11 cellular contexts compared by ENCODE assay signal in genomic region chr15:92068121-92068520, GRCh38.
DNase-seq lines count a peak whose midpoint lies in the region; ATAC-seq and TF ChIP-seq lines count a peak whose summit lies in the region.
"Had no signal": no experiment of that assay in that cellular context is flagged by ENCODE, and none has a peak within 500 bp of the region (broad histone marks: within the 10 kb centered on the region; RNA-seq: fewer than 3 reads in every experiment).

No MANE protein-coding gene starts in this region.

- DNase-seq in NOMO-1 treated with DMSO at 0.1 percent for 48 hours (lab: John Stamatoyannopoulos, UW; ENCODE audit: unreplicated experiment): peak; percentile 68
- DNase-seq in occipital lobe (lab: John Stamatoyannopoulos, UW): peak; percentile 17
- DNase-seq in stimulated activated CD4-positive, alpha-beta T cell treated with anti-CD3 and anti-CD28 coated beads, Interleukin-12 subunit alpha, Interleukin-12 subunit beta, amount 100 ng/mL, for 4 hours: no peak
- DNase-seq in HEK293T (ENCODE audit: extremely low spot score): no peak
- DNase-seq: amniotic stem cell, mesenchymal stem cell, NCI-H524, trophoblast cell had no signal

- ATAC-seq in GM19043 (IDR thresholded peaks at IDR 0.05; ENCODE audit: low read depth, unreplicated experiment) (peak; percentile 48), HG02852 (IDR thresholded peaks at IDR 0.05; ENCODE audit: unreplicated experiment) (peak; percentile 50), HG03280 (IDR thresholded peaks at IDR 0.05; ENCODE audit: unreplicated experiment) (no peak)

- CTCF ChIA-PET in HEK293T (lab: Yijun Ruan, JAX): interaction anchor here (0.6 kb wide), 1 partner anchor 1323 kb away, joined by 3 read pairs; no protein-coding TSS in a partner anchor

- POLR2A ChIA-PET in HEK293T (lab: Yijun Ruan, JAX): no interaction called here

TF ChIP-seq in HEK293T, 16 proteins besides CTCF, POLR2A, EP300 and RAD21:
- TF ChIP-seq SUZ12 (IDR thresholded peaks at IDR 0.05) (no peak), NFRKB (IDR thresholded peaks at IDR 0.05) (no peak), TARDBP (IDR thresholded peaks at IDR 0.05) (no peak), PKNOX1 (IDR thresholded peaks at IDR 0.05) (no peak), ELF4 (IDR thresholded peaks at IDR 0.05) (no peak)

Comparison
In these comparisons a context has a peak if more than half of its experiments do, and no peak if none do; other contexts are left out.
1. DNase-seq: peak in NOMO-1 treated with DMSO at 0.1 percent for 48 hours (single experiment) and occipital lobe (single experiment); none in stimulated activated CD4-positive, alpha-beta T cell treated with anti-CD3 and anti-CD28 coated beads, Interleukin-12 subunit alpha, Interleukin-12 subunit beta, amount 100 ng/mL, for 4 hours (single experiment) and HEK293T (single experiment).